10 cellular contexts compared by ENCODE assay signal in the genomic region with DNA sequence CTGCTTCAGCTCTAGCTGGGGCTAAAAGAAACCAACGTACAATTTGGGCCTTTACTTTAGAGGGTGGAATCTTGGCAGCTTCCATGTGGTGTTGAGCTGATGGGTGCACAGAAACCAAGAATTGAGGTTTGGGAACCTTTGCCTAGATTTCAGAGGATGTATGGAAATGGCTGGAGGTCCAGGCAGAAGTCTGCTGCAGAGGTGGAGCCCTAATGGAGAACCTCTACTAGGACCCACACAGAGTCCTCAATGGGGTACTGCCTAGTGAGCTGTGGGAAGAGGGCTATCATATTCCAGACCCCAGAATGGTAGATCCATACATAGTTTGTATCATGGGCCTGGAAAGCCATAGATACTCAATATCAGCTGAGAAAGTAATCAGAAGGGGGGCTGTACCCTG.
"Had no signal": no experiment of that assay in that cellular context is flagged by ENCODE, and none has a peak within 500 bp of the region (broad histone marks: within the 10 kb centered on the region; RNA-seq: fewer than 3 reads in every experiment).

No MANE protein-coding gene starts in this region.

- DNase-seq: H9, HCEC 1CT, HFFc6, KBM-7 had no signal

- FAIRE-seq: H1, H54, HepG2 had no signal

- H3K4me2 ChIP-seq: GM23338, KMS-11 had no signal

- H3K9ac ChIP-seq: KMS-11 had no signal

- H3K27ac ChIP-seq: HL-60, KMS-11 had no signal

- H3K4me3 ChIP-seq: GM23338 had no signal

- ATAC-seq: GM23338, HepG2 had no signal

- H2AFZ ChIP-seq: GM23338 had no signal
